ENCODE assay signal across 8 cellular contexts in the genomic region with DNA sequence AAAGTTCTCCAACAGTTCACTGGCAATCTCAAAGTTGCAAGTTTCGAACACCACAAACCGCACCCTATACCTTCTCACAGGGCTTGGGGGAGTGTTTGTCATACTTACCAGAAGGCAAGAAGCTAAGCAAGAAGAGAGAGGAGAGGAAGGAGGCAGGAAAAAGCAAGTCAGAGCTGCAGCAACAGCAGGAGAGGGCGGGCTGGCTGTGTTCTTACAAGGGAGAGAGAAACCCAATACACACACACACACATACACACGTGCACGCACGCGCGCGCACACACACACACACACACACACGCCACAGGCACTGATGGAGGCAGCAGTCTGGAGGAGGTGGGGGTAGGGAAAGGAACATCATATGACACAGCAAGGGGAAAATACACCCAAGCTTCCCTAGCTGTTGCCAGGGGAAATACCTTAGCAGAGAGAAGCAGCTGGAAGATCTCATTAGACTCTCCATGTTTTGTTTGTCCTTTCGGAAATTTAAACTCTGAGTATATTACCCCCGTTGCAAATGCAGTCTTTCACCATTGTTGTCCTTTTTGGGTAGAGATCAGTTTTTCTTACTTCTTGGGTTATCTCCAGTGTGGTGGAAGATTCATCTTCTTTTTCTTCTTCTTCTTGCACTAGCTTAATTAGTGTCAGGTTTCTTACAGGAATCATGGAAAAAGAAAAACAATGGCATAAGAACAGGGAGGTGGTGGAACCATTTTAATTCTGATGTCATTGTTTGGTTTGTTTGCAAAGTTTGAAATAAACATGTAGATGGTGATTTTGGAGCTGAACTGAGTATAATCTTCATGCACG. TPM values are rescaled to one million over a fixed set of nuclear protein-coding genes. Genes with fewer than 3 reads are reported as not detected.
DNase-seq lines count a peak whose midpoint lies in the region; ATAC-seq lines count a peak whose summit lies in the region.

A gene (minus strand): TSS at position 186 of the 807 bp plus-strand sequence. CDS start 3,099 bp downstream, outside the sequence.

- H2AFZ ChIP-seq in ACC112 (ENCODE audit: low read length, unreplicated experiment) = peak within 1 kb of the TSS; percentile 10

- H3K36me3 ChIP-seq in ACC112 (ENCODE audit: insufficient read depth, low read length) = no peaks in the 10 kb centered on the region

- H3K4me1 ChIP-seq in ACC112 (ENCODE audit: control insufficient read depth, insufficient read depth, low read length, unreplicated experiment) = peaks cover 5% of the 10 kb centered on the region

- no peak within 1 kb of the TSS for H3K4me3 ChIP-seq in ACC112 (ENCODE audit: low read depth, low read length)

- ATAC-seq in GM18907 (IDR thresholded peaks at IDR 0.05; ENCODE audit: unreplicated experiment) (peak; percentile 69), HG03095 (IDR thresholded peaks at IDR 0.05; ENCODE audit: unreplicated experiment) (peak; percentile 59)

- H3K27me3 ChIP-seq in ACC112 (ENCODE audit: insufficient read depth, low read length) = no peaks in the 10 kb centered on the region

- no peaks in the 10 kb centered on the region for H3K79me2 ChIP-seq in ACC112 (ENCODE audit: control insufficient read depth, insufficient read depth, low read length, unreplicated experiment)

- DNase-seq in RPMI7951 (ENCODE audit: low read depth) = peak; percentile 87
- DNase-seq in activated T-helper 9 cell treated with anti-CD3 and anti-CD28 coated beads, Interleukin-2, amount 50 U/mL, for 16 hours (ENCODE audit: low read depth) = peak; percentile 69
- DNase-seq in glomerular visceral epithelial cell (ENCODE audit: extremely low spot score) = peak; percentile 65
- DNase-seq in putamen (ENCODE audit: low spot score) = peak; percentile 9
- DNase-seq in ureter (ENCODE audit: low spot score) = peak; percentile 72

- no peak within 1 kb of the TSS for H3K27ac ChIP-seq in ACC112 (ENCODE audit: low read depth, low read length)

RNA-seq across cellular contexts. Expression of the gene that starts here (rescaled TPM):
- 0.98 and 1.1 TPM in 2 replicates for total RNA-seq in RPMI7951 (2014; rRNA removed; shearing (Covaris generic))
- total RNA-seq in ureter = 0.94 TPM

Comparison
In these comparisons a context has a peak if more than half of its experiments do, and no peak if none do; other contexts are left out.
1. Peak in DNase-seq in ureter; RNA of the gene not detected or under 1 TPM.
2. DNase-seq: peak in every context shown above with its lines; median percentile 87 in RPMI7951; 72 in ureter; 69 in activated T-helper 9 cell treated with anti-CD3 and anti-CD28 coated beads, Interleukin-2, amount 50 U/mL, for 16 hours; 65 in glomerular visceral epithelial cell; 9 in putamen.